8 cellular contexts compared by ENCODE assay signal in genomic region chr19:44002566-44003460, GRCh38. TPM values are rescaled to one million over a fixed set of nuclear protein-coding genes. Genes with fewer than 3 reads are reported as not detected.
DNase-seq lines count a peak whose midpoint lies in the region; ATAC-seq and TF ChIP-seq lines count a peak whose summit lies in the region.

TSS of gene ZNF230 (plus strand) at chr19:44002957. CDS start at chr19:44007079, 4,122 bp downstream.

- TF ChIP-seq CTCF in choroid plexus epithelial cell (conservative IDR thresholded peaks at IDR 0.05; ENCODE audit: low read depth, low read length) = no peak
- TF ChIP-seq CTCF in kidney epithelial cell (IDR thresholded peaks at IDR 0.05; ENCODE audit: insufficient read depth, low read length, poor library complexity, severe bottlenecking) = no peak

- no peaks in the 10 kb centered on the region for H3K36me3 ChIP-seq in kidney epithelial cell (ENCODE audit: control insufficient read depth, insufficient read depth, low read length)

- no peaks in the 10 kb centered on the region for H3K27me3 ChIP-seq in kidney epithelial cell (ENCODE audit: control insufficient read depth, insufficient read depth, low read length)

- DNase-seq in Ammon's horn (ENCODE audit: low spot score) = peak; percentile 99
- peak; percentile 93 to 97 for DNase-seq in NCI-H446 (lab: John Stamatoyannopoulos, UW)
- peak; percentile 60 to 72 for DNase-seq in activated CD4-positive, alpha-beta T cell treated with anti-CD3 and anti-CD28 coated beads for 24 hours (ENCODE audit: low read depth in 2 of 2)
- peak; percentile 97 for DNase-seq in choroid plexus epithelial cell (ENCODE audit: low read depth)
- peak; percentile 88 for DNase-seq in kidney epithelial cell (ENCODE audit: low read depth)
- DNase-seq in stimulated activated CD4-positive, alpha-beta T cell treated with anti-CD3 and anti-CD28 coated beads, Interleukin-15, amount 100 ng/mL, for 48 hours (ENCODE audit: low read depth in 2 of 2) = peak; percentile 76 to 81

- ATAC-seq in GM19043 (IDR thresholded peaks at IDR 0.05; ENCODE audit: low read depth, unreplicated experiment) (peak; percentile 91), HG03354 (IDR thresholded peaks at IDR 0.05; ENCODE audit: poor library complexity, severe bottlenecking, unreplicated experiment) (peak; percentile 88)

- H3K4me3 ChIP-seq in choroid plexus epithelial cell (ENCODE audit: low read depth, low read length) (peak within 1 kb of the TSS; percentile 83), kidney epithelial cell (ENCODE audit: low read depth, low read length) (peak within 1 kb of the TSS; percentile 95)

RNA-seq across cellular contexts. Expression of gene ZNF230, which starts in this region (rescaled TPM):
- 2.7 and 2.9 TPM in 2 replicates for total RNA-seq in kidney epithelial cell

Comparison
In these comparisons a context has a peak if more than half of its experiments do, and no peak if none do; other contexts are left out.
1. Peak in every context shown above with its lines: DNase-seq, ATAC-seq and H3K4me3 ChIP-seq.